In genomic region chr22:20507253-20508066, GRCh38 we compare ENCODE assay signal across 1 cellular context.
TF ChIP-seq lines count a peak whose summit lies in the region.

A gene with protein sequence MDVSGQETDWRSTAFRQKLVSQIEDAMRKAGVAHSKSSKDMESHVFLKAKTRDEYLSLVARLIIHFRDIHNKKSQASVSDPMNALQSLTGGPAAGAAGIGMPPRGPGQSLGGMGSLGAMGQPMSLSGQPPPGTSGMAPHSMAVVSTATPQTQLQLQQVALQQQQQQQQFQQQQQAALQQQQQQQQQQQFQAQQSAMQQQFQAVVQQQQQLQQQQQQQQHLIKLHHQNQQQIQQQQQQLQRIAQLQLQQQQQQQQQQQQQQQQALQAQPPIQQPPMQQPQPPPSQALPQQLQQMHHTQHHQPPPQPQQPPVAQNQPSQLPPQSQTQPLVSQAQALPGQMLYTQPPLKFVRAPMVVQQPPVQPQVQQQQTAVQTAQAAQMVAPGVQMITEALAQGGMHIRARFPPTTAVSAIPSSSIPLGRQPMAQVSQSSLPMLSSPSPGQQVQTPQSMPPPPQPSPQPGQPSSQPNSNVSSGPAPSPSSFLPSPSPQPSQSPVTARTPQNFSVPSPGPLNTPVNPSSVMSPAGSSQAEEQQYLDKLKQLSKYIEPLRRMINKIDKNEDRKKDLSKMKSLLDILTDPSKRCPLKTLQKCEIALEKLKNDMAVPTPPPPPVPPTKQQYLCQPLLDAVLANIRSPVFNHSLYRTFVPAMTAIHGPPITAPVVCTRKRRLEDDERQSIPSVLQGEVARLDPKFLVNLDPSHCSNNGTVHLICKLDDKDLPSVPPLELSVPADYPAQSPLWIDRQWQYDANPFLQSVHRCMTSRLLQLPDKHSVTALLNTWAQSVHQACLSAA (plus strand): TSS chr22:20507610. CDS start chr22:20507679, 69 bp downstream.

TF ChIP-seq in HepG2, 621 proteins besides CTCF, POLR2A, EP300 and RAD21 (continued from another document and continues in another):
- TF ChIP-seq ZBTB40 (IDR thresholded peaks at IDR 0.05) (peak; percentile 83), ZBTB40 (CRISPR knock-in tag; IDR thresholded peaks at IDR 0.05) (peak; percentile 52; the same call in 1 of the 2 replicates), ZBED4 (CRISPR knock-in tag; IDR thresholded peaks at IDR 0.05; ENCODE audit: borderline replicate concordance) (peak; percentile 100), SP5 (CRISPR knock-in tag; IDR thresholded peaks at IDR 0.05; ENCODE audit: borderline replicate concordance, low read depth) (no peak), ARID2 (CRISPR knock-in tag; IDR thresholded peaks at IDR 0.05; ENCODE audit: borderline replicate concordance) (no peak; the same call in 1 of the 2 replicates), MED13 (CRISPR knock-in tag; IDR thresholded peaks at IDR 0.05) (peak; percentile 67), HOXA5 (CRISPR knock-in tag; IDR thresholded peaks at IDR 0.05) (0 out of 2 replicates have a peak, but pooled peaks have one; percentile 79), ZNF329 (CRISPR knock-in tag; IDR thresholded peaks at IDR 0.05; ENCODE audit: low read depth) (no peak), NFKB2 (CRISPR knock-in tag; IDR thresholded peaks at IDR 0.05; ENCODE audit: borderline replicate concordance) (peak; percentile 94; the same call in 1 of the 2 replicates), NR2F2 (IDR thresholded peaks at IDR 0.05; ENCODE audit: borderline replicate concordance, low read depth) (peak; percentile 62; the same call in 1 of the 2 replicates), DMAP1 (CRISPR knock-in tag; IDR thresholded peaks at IDR 0.05) (peak; percentile 56), ZNF740 (CRISPR knock-in tag; IDR thresholded peaks at IDR 0.05) (no peak), HHEX (CRISPR knock-in tag; IDR thresholded peaks at IDR 0.05) (no peak), NFIC (IDR thresholded peaks at IDR 0.05; ENCODE audit: low read length) (no peak), DPF2 (CRISPR knock-in tag; IDR thresholded peaks at IDR 0.05; ENCODE audit: borderline replicate concordance, low read depth) (no peak), GFI1 (CRISPR knock-in tag; IDR thresholded peaks at IDR 0.05; ENCODE audit: borderline replicate concordance) (peak; percentile 37; the same call in 1 of the 2 replicates), SETDB1 (CRISPR knock-in tag; IDR thresholded peaks at IDR 0.05; ENCODE audit: borderline replicate concordance) (no peak), SMAD9 (CRISPR knock-in tag; IDR thresholded peaks at IDR 0.05) (no peak), TFDP2 (CRISPR knock-in tag; IDR thresholded peaks at IDR 0.05) (peak; percentile 44; the same call in 1 of the 2 replicates), ATF1 (CRISPR knock-in tag; IDR thresholded peaks at IDR 0.05) (no peak), MAFF (IDR thresholded peaks at IDR 0.05; ENCODE audit: low read depth, low read length) (no peak), AKAP8 (CRISPR knock-in tag; IDR thresholded peaks at IDR 0.05) (no peak; the same call in none of the 2 replicates), CC2D1A (CRISPR knock-in tag; IDR thresholded peaks at IDR 0.05) (no peak), KDM2A (CRISPR knock-in tag; IDR thresholded peaks at IDR 0.05; ENCODE audit: borderline replicate concordance, low read depth) (peak; percentile 92), ZSCAN29 (CRISPR knock-in tag; conservative IDR thresholded peaks at IDR 0.05) (peak; percentile 83), KDM1A (CRISPR knock-in tag; IDR thresholded peaks at IDR 0.05) (no peak), ZNF274 (CRISPR knock-in tag; IDR thresholded peaks at IDR 0.05) (0 out of 2 replicates have a peak, but pooled peaks have one; percentile 66), ZNF136 (CRISPR knock-in tag; IDR thresholded peaks at IDR 0.05; ENCODE audit: low read depth) (no peak; the same call in 1 of the 2 replicates)
- TF ChIP-seq, protein P1, sequence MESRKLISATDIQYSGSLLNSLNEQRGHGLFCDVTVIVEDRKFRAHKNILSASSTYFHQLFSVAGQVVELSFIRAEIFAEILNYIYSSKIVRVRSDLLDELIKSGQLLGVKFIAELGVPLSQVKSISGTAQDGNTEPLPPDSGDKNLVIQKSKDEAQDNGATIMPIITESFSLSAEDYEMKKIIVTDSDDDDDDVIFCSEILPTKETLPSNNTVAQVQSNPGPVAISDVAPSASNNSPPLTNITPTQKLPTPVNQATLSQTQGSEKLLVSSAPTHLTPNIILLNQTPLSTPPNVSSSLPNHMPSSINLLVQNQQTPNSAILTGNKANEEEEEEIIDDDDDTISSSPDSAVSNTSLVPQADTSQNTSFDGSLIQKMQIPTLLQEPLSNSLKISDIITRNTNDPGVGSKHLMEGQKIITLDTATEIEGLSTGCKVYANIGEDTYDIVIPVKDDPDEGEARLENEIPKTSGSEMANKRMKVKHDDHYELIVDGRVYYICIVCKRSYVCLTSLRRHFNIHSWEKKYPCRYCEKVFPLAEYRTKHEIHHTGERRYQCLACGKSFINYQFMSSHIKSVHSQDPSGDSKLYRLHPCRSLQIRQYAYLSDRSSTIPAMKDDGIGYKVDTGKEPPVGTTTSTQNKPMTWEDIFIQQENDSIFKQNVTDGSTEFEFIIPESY (CRISPR knock-in tag; IDR thresholded peaks at IDR 0.05), result peak; percentile 25; the same call in 1 of the 2 replicates
- TF ChIP-seq, protein P2, sequence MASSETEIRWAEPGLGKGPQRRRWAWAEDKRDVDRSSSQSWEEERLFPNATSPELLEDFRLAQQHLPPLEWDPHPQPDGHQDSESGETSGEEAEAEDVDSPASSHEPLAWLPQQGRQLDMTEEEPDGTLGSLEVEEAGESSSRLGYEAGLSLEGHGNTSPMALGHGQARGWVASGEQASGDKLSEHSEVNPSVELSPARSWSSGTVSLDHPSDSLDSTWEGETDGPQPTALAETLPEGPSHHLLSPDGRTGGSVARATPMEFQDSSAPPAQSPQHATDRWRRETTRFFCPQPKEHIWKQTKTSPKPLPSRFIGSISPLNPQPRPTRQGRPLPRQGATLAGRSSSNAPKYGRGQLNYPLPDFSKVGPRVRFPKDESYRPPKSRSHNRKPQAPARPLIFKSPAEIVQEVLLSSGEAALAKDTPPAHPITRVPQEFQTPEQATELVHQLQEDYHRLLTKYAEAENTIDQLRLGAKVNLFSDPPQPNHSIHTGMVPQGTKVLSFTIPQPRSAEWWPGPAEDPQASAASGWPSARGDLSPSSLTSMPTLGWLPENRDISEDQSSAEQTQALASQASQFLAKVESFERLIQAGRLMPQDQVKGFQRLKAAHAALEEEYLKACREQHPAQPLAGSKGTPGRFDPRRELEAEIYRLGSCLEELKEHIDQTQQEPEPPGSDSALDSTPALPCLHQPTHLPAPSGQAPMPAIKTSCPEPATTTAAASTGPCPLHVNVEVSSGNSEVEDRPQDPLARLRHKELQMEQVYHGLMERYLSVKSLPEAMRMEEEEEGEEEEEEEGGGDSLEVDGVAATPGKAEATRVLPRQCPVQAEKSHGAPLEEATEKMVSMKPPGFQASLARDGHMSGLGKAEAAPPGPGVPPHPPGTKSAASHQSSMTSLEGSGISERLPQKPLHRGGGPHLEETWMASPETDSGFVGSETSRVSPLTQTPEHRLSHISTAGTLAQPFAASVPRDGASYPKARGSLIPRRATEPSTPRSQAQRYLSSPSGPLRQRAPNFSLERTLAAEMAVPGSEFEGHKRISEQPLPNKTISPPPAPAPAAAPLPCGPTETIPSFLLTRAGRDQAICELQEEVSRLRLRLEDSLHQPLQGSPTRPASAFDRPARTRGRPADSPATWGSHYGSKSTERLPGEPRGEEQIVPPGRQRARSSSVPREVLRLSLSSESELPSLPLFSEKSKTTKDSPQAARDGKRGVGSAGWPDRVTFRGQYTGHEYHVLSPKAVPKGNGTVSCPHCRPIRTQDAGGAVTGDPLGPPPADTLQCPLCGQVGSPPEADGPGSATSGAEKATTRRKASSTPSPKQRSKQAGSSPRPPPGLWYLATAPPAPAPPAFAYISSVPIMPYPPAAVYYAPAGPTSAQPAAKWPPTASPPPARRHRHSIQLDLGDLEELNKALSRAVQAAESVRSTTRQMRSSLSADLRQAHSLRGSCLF (CRISPR knock-in tag; IDR thresholded peaks at IDR 0.05; ENCODE audit: borderline replicate concordance), result no peak
